ENCODE assay signal across 18 cellular contexts in genomic region chr1:226825037-226825745, GRCh38. TPM values are rescaled to one million over a fixed set of nuclear protein-coding genes. Genes with fewer than 3 reads are reported as not detected.
DNase-seq lines count a peak whose midpoint lies in the region; ATAC-seq and TF ChIP-seq lines count a peak whose summit lies in the region.
"Had no signal": no experiment of that assay in that cellular context is flagged by ENCODE, and none has a peak within 500 bp of the region (broad histone marks: within the 10 kb centered on the region; RNA-seq: fewer than 3 reads in every experiment).

No MANE protein-coding gene starts in this region.

- H3K4me1 Mint-ChIP-seq in T-helper 17 cell: peaks cover 17% of the 10 kb centered on the region

- DNase-seq in cardiac septum (ENCODE audit: low spot score) (peak; percentile 14), heart left ventricle (no peak), T-helper 17 cell (no peak), prostate gland (ENCODE audit: low spot score) (no peak), transverse colon (no peak)
- DNase-seq: activated CD8-positive, alpha-beta T cell treated with anti-CD3 and anti-CD28 coated beads for 36 hours; amniotic stem cell; Caco-2; NCI-H1048; NCI-H524 treated with DMSO at 0.1 percent for 48 hours; stimulated activated CD4-positive, alpha-beta T cell treated with anti-CD3 and anti-CD28 coated beads, Interleukin-12 subunit alpha, Interleukin-12 subunit beta, amount 100 ng/mL, for 4 hours had no signal

- H3K27me3 ChIP-seq in heart left ventricle (no peaks in the 10 kb centered on the region), layer of hippocampus (ENCODE audit: control insufficient read depth, insufficient read depth, low read length) (no peaks in the 10 kb centered on the region), prostate gland (replicated peaks; ENCODE audit: insufficient read depth) (no peaks in the 10 kb centered on the region), transverse colon (no peaks in the 10 kb centered on the region)

- TF ChIP-seq EP300 in transverse colon (IDR thresholded peaks at IDR 0.05; ENCODE audit: low read depth): no peak

- H3K9me3 ChIP-seq in heart left ventricle (no peaks in the 10 kb centered on the region), T-helper 17 cell (ENCODE audit: control insufficient read depth, low read length, poor library complexity, severe bottlenecking) (no peaks in the 10 kb centered on the region), prostate gland (no peaks in the 10 kb centered on the region), transverse colon (no peaks in the 10 kb centered on the region)
- H3K9me3 ChIP-seq: Caco-2 had no signal

- peak overlapping the region in 1 of 12 donors; percentile 88 for H3K27ac ChIP-seq in heart left ventricle
- H3K27ac ChIP-seq in layer of hippocampus (ENCODE audit: low read depth, low read length): peak overlapping the region; percentile 79
- no peak overlapping the region for H3K27ac ChIP-seq in prostate gland
- no peak overlapping the region for H3K27ac ChIP-seq in transverse colon
- H3K27ac ChIP-seq: parathyroid adenoma had no signal

- peak overlapping the region; percentile 53 for H3K27ac Mint-ChIP-seq in T-helper 17 cell
- H3K27ac Mint-ChIP-seq: activated CD8-positive, alpha-beta T cell treated with anti-CD3 and anti-CD28 coated beads for 36 hours; activated T-helper 2 cell treated with anti-CD3 and anti-CD28 coated beads, Interferon-gamma antibody, Interleukin-2, Interleukin-4, amounts not matched to agents 10 μg/mL and 5 μg/mL and 100 μg/mL, durations not matched to agents 14 hours and 24 hours and 36 hours; stimulated activated naive CD8-positive, alpha-beta T cell treated with anti-CD3 and anti-CD28 coated beads, Interleukin-15, Interleukin-2, amounts not matched to agents 100 ng/mL and 50 ng/mL, for 24 hours had no signal

- in situ Hi-C loops in transverse colon (cut with MboI; ENCODE audit: low pct_ligation_motif_present in 1 of 4, low pct_unique_long_range_greater_than_20kb in 1 of 4, low sequenced_read_pairs in 3 of 4): loop anchor here in 3 of 4 donors (5.0 to 25.0 kb wide), 4 partner anchors 90 to 413 kb away; partner anchors contain the start of genes PARP1 (in 2 of the 3) and ITPKB (in 1 of the 3)

- no peaks in the 10 kb centered on the region for H3K36me3 Mint-ChIP-seq in T-helper 17 cell (ENCODE audit: low read depth)

- no peak overlapping the region for H3K4me3 Mint-ChIP-seq in T-helper 17 cell
- H3K4me3 Mint-ChIP-seq: activated CD8-positive, alpha-beta T cell treated with anti-CD3 and anti-CD28 coated beads for 36 hours; dendritic cell treated with granulocyte-macrophage colony-stimulating factor and Interleukin-4, amounts not matched to agents 40 ng/mL and 50 ng/mL, for 4 days; stimulated activated naive CD8-positive, alpha-beta T cell treated with anti-CD3 and anti-CD28 coated beads, Interleukin-15, Interleukin-2, amounts not matched to agents 100 ng/mL and 50 ng/mL, for 24 hours had no signal

- H3K4me3 ChIP-seq in heart left ventricle (no peak overlapping the region), prostate gland (no peak overlapping the region), transverse colon (no peak overlapping the region)

- ATAC-seq in heart left ventricle (no peak), T-helper 17 cell (no peak), GM18861 (IDR thresholded peaks at IDR 0.05; ENCODE audit: unreplicated experiment) (no peak), GM21717 (IDR thresholded peaks at IDR 0.05; ENCODE audit: unreplicated experiment) (no peak)
- ATAC-seq: activated CD8-positive, alpha-beta T cell treated with anti-CD3 and anti-CD28 coated beads for 36 hours had no signal

- TF ChIP-seq CTCF in heart left ventricle (IDR thresholded peaks at IDR 0.05): no peak
- TF ChIP-seq CTCF in prostate gland (IDR thresholded peaks at IDR 0.05): no peak
- TF ChIP-seq CTCF in transverse colon (IDR thresholded peaks at IDR 0.05): no peak

- H3K36me3 ChIP-seq in heart left ventricle (no peaks in the 10 kb centered on the region), prostate gland (no peaks in the 10 kb centered on the region), transverse colon (no peaks in the 10 kb centered on the region)

- intact Hi-C loops in cardiac septum (cut with DNase I) (loop anchor here (5.0 to 10.0 kb wide), 2 partner anchors 278 to 400 kb away; partner anchors contain the start of gene STUM), heart left ventricle (cut with DNase I) (loop anchor here in 9 of 10 donors (5.0 to 10.0 kb wide), 8 partner anchors 83 to 400 kb away; partner anchors contain the start of genes STUM (in 6 of the 9) and ITPKB (in 3 of the 9)), prostate gland (cut with DNase I) (loop anchor here (5.0 to 10.0 kb wide), 4 partner anchors 88 to 410 kb away; partner anchors contain the start of genes ITPKB and STUM), transverse colon (cut with DNase I; ENCODE audit: low total_unique reads) (loop anchor here (5.0 kb wide), 2 partner anchors 193 to 278 kb away; partner anchors contain the start of gene STUM)

- 80 to 89% (median 84%) methylated on average over 9 of the region's 9 CpGs for WGBS in heart left ventricle, 4 donors
- 75% methylated on average over 9 of the region's 9 CpGs for WGBS in prostate gland
- WGBS in transverse colon (ENCODE audit: low coverage in 1 of 2), 2 donors: 40 to 78% methylated on average over 1 to 9 of the region's 9 CpGs

- H3K4me1 ChIP-seq in heart left ventricle (peaks cover 3 to 45% (median 31%) of the 10 kb centered on the region in 12 donors), prostate gland (replicated peaks) (no peaks in the 10 kb centered on the region), transverse colon (peaks cover 17 to 25% (median 19%) of the 10 kb centered on the region in 4 donors)
- H3K4me1 ChIP-seq: Caco-2, parathyroid adenoma had no signal

- TF ChIP-seq POLR2A in heart left ventricle (IDR thresholded peaks at IDR 0.05) (no peak), prostate gland (IDR thresholded peaks at IDR 0.05) (no peak), transverse colon (IDR thresholded peaks at IDR 0.05) (no peak)

- no peaks in the 10 kb centered on the region for H3K27me3 Mint-ChIP-seq in T-helper 17 cell
- H3K27me3 Mint-ChIP-seq: activated CD8-positive, alpha-beta T cell treated with anti-CD3 and anti-CD28 coated beads for 36 hours; dendritic cell treated with granulocyte-macrophage colony-stimulating factor and Interleukin-4, amounts not matched to agents 40 ng/mL and 50 ng/mL, for 4 days; stimulated activated naive CD8-positive, alpha-beta T cell treated with anti-CD3 and anti-CD28 coated beads, Interleukin-15, Interleukin-2, amounts not matched to agents 100 ng/mL and 50 ng/mL, for 24 hours had no signal

RNA-seq across cellular contexts. Expression of gene PSEN2, which starts 45.2 kb away (rescaled TPM):
- total RNA-seq in cardiac septum: 21.5 TPM
- 10 to 100 TPM; 17.2 to 30.9 (median 21.7) TPM for total RNA-seq in heart left ventricle
- 10 to 100 TPM; 12.3 to 18.3 TPM for polyA plus RNA-seq in heart left ventricle
- 1 to 10 TPM; 2.0 to 3.4 TPM for total RNA-seq in T-helper 17 cell
- total RNA-seq in prostate gland: 10 to 100 TPM; 45.3 to 78.3 TPM
- 10 to 100 TPM; 24.6 to 47.5 (median 35.6) TPM for total RNA-seq in transverse colon
